ENCODE assay signal across 9 cellular contexts in genomic region chr19:1872807-1873523, GRCh38. TPM values are rescaled to one million over a fixed set of nuclear protein-coding genes. Genes with fewer than 3 reads are reported as not detected.
DNase-seq lines count a peak whose midpoint lies in the region; TF ChIP-seq lines count a peak whose summit lies in the region.
"Had no signal": no experiment of that assay in that cellular context is flagged by ENCODE, and none has a peak within 500 bp of the region (broad histone marks: within the 10 kb centered on the region; RNA-seq: fewer than 3 reads in every experiment).

No MANE protein-coding gene starts in this region.

- H3K27ac ChIP-seq in mammary epithelial cell (ENCODE audit: insufficient read depth, low read depth, low read length) (peak overlapping the region; percentile 30), muscle layer of duodenum (ENCODE audit: low read length) (peak overlapping the region; percentile 31), transverse colon (peak overlapping the region; percentile 93 to 97 (median 95))

- in situ Hi-C loops in mammary epithelial cell (cut with MboI; ENCODE audit: low sequenced_read_pairs in 2 of 2) (no loop called here), transverse colon (cut with MboI; ENCODE audit: low pct_ligation_motif_present in 1 of 4, low pct_unique_long_range_greater_than_20kb in 1 of 4, low sequenced_read_pairs in 3 of 4) (no loop called here)

- H3K9me3 Mint-ChIP-seq in activated naive CD8-positive, alpha-beta T cell (ENCODE audit: low read depth) = no peaks in the 10 kb centered on the region
- H3K9me3 Mint-ChIP-seq in activated naive CD8-positive, alpha-beta T cell treated with anti-CD3 and anti-CD28 coated beads for 36 hours = no peaks in the 10 kb centered on the region
- H3K9me3 Mint-ChIP-seq: GM23338 had no signal

- no peak overlapping the region for H3K9ac ChIP-seq in mammary epithelial cell (ENCODE audit: insufficient read depth, low read length)

- no TSS peak for BruUV-seq in mammary epithelial cell (replicated peaks; lab: Mats Ljungman, UMichigan)

- H3K9me3 ChIP-seq in mammary epithelial cell (replicated peaks; ENCODE audit: insufficient read depth, low read length) (no peaks in the 10 kb centered on the region), muscle layer of duodenum (ENCODE audit: control insufficient read depth in 1 of 2, low read length in 2 of 2) (no peaks in the 10 kb centered on the region), transverse colon (no peaks in the 10 kb centered on the region)

- dilution Hi-C loops in mammary epithelial cell (cut with HindIII; ENCODE audit: low sequenced_read_pairs) = loop anchor here (5.0 kb wide), 4 partner anchors 119 to 454 kb away; partner anchors contain the start of genes LSM7 and SPPL2B

- H3K4me1 ChIP-seq in mammary epithelial cell (ENCODE audit: insufficient read depth, low read length) (peaks cover 24% of the 10 kb centered on the region), muscle layer of duodenum (ENCODE audit: control insufficient read depth in 1 of 2, insufficient read depth in 2 of 2, low read length in 2 of 2) (peaks cover 6 to 35% of the 10 kb centered on the region in 2 donors), transverse colon (peaks cover 15 to 41% (median 32%) of the 10 kb centered on the region in 4 donors)

- H3K27me3 Mint-ChIP-seq in activated naive CD8-positive, alpha-beta T cell = no peaks in the 10 kb centered on the region
- peaks cover 6% of the 10 kb centered on the region for H3K27me3 Mint-ChIP-seq in activated naive CD8-positive, alpha-beta T cell treated with anti-CD3 and anti-CD28 coated beads for 36 hours

- no peaks in the 10 kb centered on the region for H4K20me1 ChIP-seq in mammary epithelial cell (ENCODE audit: insufficient read depth, low read length)

- no peak for DNase-seq in activated naive CD8-positive, alpha-beta T cell treated with anti-CD3 and anti-CD28 coated beads for 36 hours
- DNase-seq in mammary epithelial cell = no peak
- DNase-seq in transverse colon = no peak
- no peak for DNase-seq in iPS-NIHi11 (ENCODE audit: low spot score)
- DNase-seq in NCI-H510A (lab: John Stamatoyannopoulos, UW) = no peak
- no peak for DNase-seq in NOMO-1 treated with DMSO at 0.1 percent for 48 hours (lab: John Stamatoyannopoulos, UW; ENCODE audit: unreplicated experiment)

- H3K27me3 ChIP-seq in mammary epithelial cell (ENCODE audit: insufficient read depth, low read length) (no peaks in the 10 kb centered on the region), muscle layer of duodenum (ENCODE audit: low read depth, low read length) (no peaks in the 10 kb centered on the region), transverse colon (no peaks in the 10 kb centered on the region)

- no peak for TF ChIP-seq EP300 in transverse colon (IDR thresholded peaks at IDR 0.05; ENCODE audit: low read depth)

- no peak for TF ChIP-seq POLR2A in transverse colon (IDR thresholded peaks at IDR 0.05)

- TF ChIP-seq CTCF in mammary epithelial cell (conservative IDR thresholded peaks at IDR 0.05 in 1 of 2, IDR thresholded peaks at IDR 0.05 in 1 of 2; ENCODE audit: extremely low read depth in 1 of 2, insufficient read depth in 1 of 2, low read depth in 1 of 2, low read length in 2 of 2) (no peak), transverse colon (IDR thresholded peaks at IDR 0.05) (no peak)

- peak overlapping the region; percentile 28 for H3K27ac Mint-ChIP-seq in activated naive CD8-positive, alpha-beta T cell
- H3K27ac Mint-ChIP-seq in activated naive CD8-positive, alpha-beta T cell treated with anti-CD3 and anti-CD28 coated beads for 36 hours = no peak overlapping the region
- H3K27ac Mint-ChIP-seq: GM23338 had no signal

- peaks cover 27% of the 10 kb centered on the region for H3K4me1 Mint-ChIP-seq in activated naive CD8-positive, alpha-beta T cell (ENCODE audit: low read depth)
- H3K4me1 Mint-ChIP-seq in activated naive CD8-positive, alpha-beta T cell treated with anti-CD3 and anti-CD28 coated beads for 36 hours = peaks cover 26% of the 10 kb centered on the region

- H3K4me2 ChIP-seq in mammary epithelial cell (ENCODE audit: insufficient read depth, low read depth, low read length) = peak overlapping the region; percentile 98

- peak overlapping the region; percentile 25 for H2AFZ ChIP-seq in mammary epithelial cell (ENCODE audit: low read depth, low read length)
- H2AFZ ChIP-seq: GM23338 had no signal

- H3K36me3 Mint-ChIP-seq in activated naive CD8-positive, alpha-beta T cell = no peaks in the 10 kb centered on the region
- peaks cover 22% of the 10 kb centered on the region for H3K36me3 Mint-ChIP-seq in activated naive CD8-positive, alpha-beta T cell treated with anti-CD3 and anti-CD28 coated beads for 36 hours

- H3K4me3 Mint-ChIP-seq in activated naive CD8-positive, alpha-beta T cell = peak overlapping the region; percentile 20
- H3K4me3 Mint-ChIP-seq in activated naive CD8-positive, alpha-beta T cell treated with anti-CD3 and anti-CD28 coated beads for 36 hours = no peak overlapping the region

- intact Hi-C loops in mammary epithelial cell (cut with micrococcal nuclease) = no loop called here
- intact Hi-C loops in transverse colon (cut with DNase I; ENCODE audit: low total_unique reads) = no loop called here

- H3K79me2 ChIP-seq in mammary epithelial cell (ENCODE audit: insufficient read depth, low read length) = peaks cover 59% of the 10 kb centered on the region

- WGBS in mammary epithelial cell (ENCODE audit: low coverage, missing lambda C conversion rate) = 71% methylated on average over 10 of the region's 25 CpGs
- WGBS in transverse colon (ENCODE audit: low coverage in 1 of 2), 2 donors = 91% methylated on average over 18 of the region's 25 CpGs; no CpG with 5 or more reads in 1 of the 2 donors

- CTCF ChIA-PET in mammary epithelial cell (lab: Charles Lee; ENCODE audit: low non-redundant PET) = no interaction called here

- H3K4me3 ChIP-seq in mammary epithelial cell (replicated peaks in 1 of 3; ENCODE audit: insufficient read depth in 1 of 3, low read depth in 2 of 3, low read length in 3 of 3) (peak overlapping the region in 1 of 3 experiments; percentile 100), muscle layer of duodenum (ENCODE audit: low read depth in 1 of 2, low read length in 2 of 2) (peak overlapping the region in 1 of 2 donors; percentile 44), transverse colon (no peak overlapping the region)

- H3K36me3 ChIP-seq in mammary epithelial cell (ENCODE audit: insufficient read depth, low read length) = no peaks in the 10 kb centered on the region
- peaks cover 0 to 4% of the 10 kb centered on the region in 2 donors for H3K36me3 ChIP-seq in muscle layer of duodenum (ENCODE audit: control insufficient read depth in 1 of 2, insufficient read depth in 2 of 2, low read length in 2 of 2)
- H3K36me3 ChIP-seq in transverse colon = no peaks in the 10 kb centered on the region

RNA-seq across cellular contexts. Expression of gene KLF16, which starts 9.6 kb away (rescaled TPM):
- 10 to 100 TPM; 37.9 to 39.0 TPM for total RNA-seq in activated naive CD8-positive, alpha-beta T cell treated with anti-CD3 and anti-CD28 coated beads for 36 hours
- total RNA-seq in mammary epithelial cell (10 to 100 TPM; 13.7 to 56.2 TPM), transverse colon (10 to 100 TPM in 3 of 4 donors, 1 to 10 TPM in 1; 9.0 to 18.3 (median 11.6) TPM)
- 11.9 TPM for polyA plus RNA-seq in mammary epithelial cell
- 11.0 TPM for polyA minus RNA-seq in mammary epithelial cell

RNA-seq across cellular contexts. Expression of gene ABHD17A, which starts 12.3 kb away (rescaled TPM):
- 100 to 1,000 TPM in 1 of 2 experiments, 10 to 100 TPM in 1; 98.7 to 106 TPM for total RNA-seq in activated naive CD8-positive, alpha-beta T cell treated with anti-CD3 and anti-CD28 coated beads for 36 hours
- total RNA-seq in mammary epithelial cell = 10 to 100 TPM; 46.2 to 61.5 TPM
- 56.8 TPM for polyA plus RNA-seq in mammary epithelial cell
- polyA minus RNA-seq in mammary epithelial cell = 7.2 TPM
- 100 to 1,000 TPM in 3 of 4 donors, 10 to 100 TPM in 1; 90.0 to 179 (median 140) TPM for total RNA-seq in transverse colon

RNA-seq across cellular contexts. Expression of gene REXO1, which starts 24.7 kb away (rescaled TPM):
- total RNA-seq in activated naive CD8-positive, alpha-beta T cell treated with anti-CD3 and anti-CD28 coated beads for 36 hours = 10 to 100 TPM; 53.1 to 54.2 TPM
- total RNA-seq in mammary epithelial cell (10 to 100 TPM; 11.3 to 41.0 TPM), transverse colon (10 to 100 TPM; 36.0 to 95.0 (median 56.3) TPM)
- polyA plus RNA-seq in mammary epithelial cell = 22.4 TPM
- polyA minus RNA-seq in mammary epithelial cell = 29.8 TPM

RNA-seq across cellular contexts. Expression of gene ADAT3, which starts 32.2 kb away (rescaled TPM):
- total RNA-seq in activated naive CD8-positive, alpha-beta T cell treated with anti-CD3 and anti-CD28 coated beads for 36 hours = 1 to 10 TPM; 5.7 to 5.9 TPM
- total RNA-seq in mammary epithelial cell = 1 to 10 TPM; 3.5 to 7.3 TPM
- polyA plus RNA-seq in mammary epithelial cell = 1.7 TPM
- polyA minus RNA-seq in mammary epithelial cell = not detected
- total RNA-seq in transverse colon = 10 to 100 TPM; 18.7 to 73.2 (median 30.3) TPM

RNA-seq across cellular contexts. Expression of gene SCAMP4, which starts 32.2 kb away (rescaled TPM):
- 10 to 100 TPM; 31.0 to 35.0 TPM for total RNA-seq in activated naive CD8-positive, alpha-beta T cell treated with anti-CD3 and anti-CD28 coated beads for 36 hours
- total RNA-seq in mammary epithelial cell (10 to 100 TPM; 70.2 to 76.5 TPM), transverse colon (100 to 1,000 TPM in 1 of 4 donors, 10 to 100 TPM in 3; 25.1 to 119 (median 86.6) TPM)
- polyA plus RNA-seq in mammary epithelial cell = 31.7 TPM
- polyA minus RNA-seq in mammary epithelial cell = 38.7 TPM

Comparison
In these comparisons a context has a peak if more than half of its experiments do, and no peak if none do; other contexts are left out.
1. H3K27ac ChIP-seq: peak in every context shown above with its lines; median percentile 95 in transverse colon; 31 in muscle layer of duodenum; 30 in mammary epithelial cell.